ENCODE assay signal across 23 cellular contexts in genomic region chr12:43858991-43859390, GRCh38.
"Had no signal": no experiment of that assay in that cellular context is flagged by ENCODE, and none has a peak within 500 bp of the region (broad histone marks: within the 10 kb centered on the region; RNA-seq: fewer than 3 reads in every experiment).

No MANE protein-coding gene starts in this region.

- H3K27me3 ChIP-seq: pancreas, right lobe of liver, tibial nerve, upper lobe of right lung, uterus had no signal

- ATAC-seq: effector memory CD8-positive, alpha-beta T cell; left lobe of liver; naive thymus-derived CD4-positive, alpha-beta T cell; pancreas; right lobe of liver; stimulated activated naive B cell treated with anti-CD40 and anti-IgM and Interleukin-4, amounts not matched to agents 10 μg/mL and 1 μg/mL and 100 μg/mL, for 72 hours; upper lobe of right lung had no signal

- H3K27ac ChIP-seq: neutrophil, pancreas, right lobe of liver, thoracic aorta, tibial nerve, upper lobe of right lung, uterus had no signal

- H3K27ac Mint-ChIP-seq: memory B cell; nephron; stimulated activated naive B cell treated with anti-CD40 and anti-IgM and Interleukin-4, amounts not matched to agents 10 μg/mL and 1 μg/mL and 100 μg/mL, for 72 hours; stimulated activated naive CD8-positive, alpha-beta T cell treated with anti-CD3 and anti-CD28 coated beads, Interleukin-15, Interleukin-2, amounts not matched to agents 100 ng/mL and 50 ng/mL, for 24 hours had no signal

- H3K27me3 Mint-ChIP-seq: effector memory CD8-positive, alpha-beta T cell; memory B cell; naive thymus-derived CD4-positive, alpha-beta T cell; stimulated activated naive B cell treated with anti-CD40 and anti-IgM and Interleukin-4, amounts not matched to agents 10 μg/mL and 1 μg/mL and 100 μg/mL, for 72 hours; stimulated activated naive CD8-positive, alpha-beta T cell treated with anti-CD3 and anti-CD28 coated beads, Interleukin-15, Interleukin-2, amounts not matched to agents 100 ng/mL and 50 ng/mL, for 24 hours had no signal

- FAIRE-seq: frontal cortex, kidney, pancreas, small intestine had no signal

- H3K4me1 ChIP-seq: pancreas, right lobe of liver, tibial nerve, upper lobe of right lung, uterus had no signal

- H3K4me3 ChIP-seq: lung, pancreas, right lobe of liver, thoracic aorta, tibial nerve, upper lobe of right lung, uterus had no signal

- H3K36me3 ChIP-seq: neutrophil, pancreas, right lobe of liver, thoracic aorta, tibial nerve, upper lobe of right lung, uterus had no signal

- H3K36me3 Mint-ChIP-seq: stimulated activated naive B cell treated with anti-CD40 and anti-IgM and Interleukin-4, amounts not matched to agents 10 μg/mL and 1 μg/mL and 100 μg/mL, for 72 hours had no signal

- H3K4me3 Mint-ChIP-seq: effector memory CD8-positive, alpha-beta T cell; memory B cell; naive thymus-derived CD4-positive, alpha-beta T cell; nephron; stimulated activated naive B cell treated with anti-CD40 and anti-IgM and Interleukin-4, amounts not matched to agents 10 μg/mL and 1 μg/mL and 100 μg/mL, for 72 hours; stimulated activated naive CD8-positive, alpha-beta T cell treated with anti-CD3 and anti-CD28 coated beads, Interleukin-15, Interleukin-2, amounts not matched to agents 100 ng/mL and 50 ng/mL, for 24 hours had no signal

- DNase-seq: cortex of kidney; effector memory CD8-positive, alpha-beta T cell; hypothalamus; kidney; naive thymus-derived CD4-positive, alpha-beta T cell; pancreas; retina; right lobe of liver; small intestine; stimulated activated CD4-positive, alpha-beta T cell treated with anti-CD3 and anti-CD28 coated beads, Interleukin-15, amount 100 ng/mL, for 24 hours; stimulated activated CD4-positive, alpha-beta T cell treated with anti-CD3 and anti-CD28 coated beads, Interleukin-2, amount 100 ng/mL, for 48 hours; stimulated activated naive B cell treated with anti-CD40 and anti-IgM and Interleukin-4, amounts not matched to agents 10 μg/mL and 1 μg/mL and 100 μg/mL, for 72 hours; upper lobe of right lung; uterus had no signal

- H3K9me3 Mint-ChIP-seq: effector memory CD8-positive, alpha-beta T cell; memory B cell; naive thymus-derived CD4-positive, alpha-beta T cell; stimulated activated naive B cell treated with anti-CD40 and anti-IgM and Interleukin-4, amounts not matched to agents 10 μg/mL and 1 μg/mL and 100 μg/mL, for 72 hours; stimulated activated naive CD8-positive, alpha-beta T cell treated with anti-CD3 and anti-CD28 coated beads, Interleukin-15, Interleukin-2, amounts not matched to agents 100 ng/mL and 50 ng/mL, for 24 hours had no signal

- H3K9me3 ChIP-seq: neutrophil, pancreas, right lobe of liver, thoracic aorta, tibial nerve, upper lobe of right lung, uterus had no signal
